In the genomic region with DNA sequence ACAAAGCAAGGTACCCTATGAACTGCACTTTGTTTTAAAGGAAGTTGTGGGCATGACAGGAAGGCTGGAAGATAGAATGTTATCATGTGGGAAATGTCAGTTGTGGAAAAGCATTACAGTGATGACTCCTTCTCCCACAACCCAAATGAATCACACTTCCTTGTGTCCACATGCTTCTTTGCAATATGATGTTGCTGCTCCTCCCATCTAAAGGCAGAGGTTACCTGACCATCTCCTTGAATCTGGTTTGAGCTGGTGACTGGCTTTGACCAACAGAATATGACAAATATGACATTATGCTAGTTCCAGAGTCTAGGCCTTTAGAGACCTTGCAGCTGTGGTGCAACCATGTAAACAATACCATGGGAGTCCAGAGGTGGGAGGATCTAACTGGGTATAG, we compare ENCODE assay signal across 16 cellular contexts. TPM values are rescaled to one million over a fixed set of nuclear protein-coding genes. Genes with fewer than 3 reads are reported as not detected.
DNase-seq lines count a peak whose midpoint lies in the region; ATAC-seq and TF ChIP-seq lines count a peak whose summit lies in the region.
"Had no signal": no experiment of that assay in that cellular context is flagged by ENCODE, and none has a peak within 500 bp of the region (broad histone marks: within the 10 kb centered on the region; RNA-seq: fewer than 3 reads in every experiment).

No MANE protein-coding gene starts in this region.

- ATAC-seq in DND-41 (ENCODE audit: insufficient read depth, low read depth): peak; percentile 31; the same call in 1 of the 3 replicates
- no peak for ATAC-seq in activated B cell treated with CpG ODN at 0.5 μM for 24 hours (ENCODE audit: low read depth)
- ATAC-seq in HG03159 (IDR thresholded peaks at IDR 0.05; ENCODE audit: unreplicated experiment): no peak
- ATAC-seq in activated CD4-positive, CD25-positive, alpha-beta regulatory T cell treated with anti-CD3 and anti-CD28 coated beads, Interleukin-2, amount 50 U/mL, for 24 hours: no peak
- no peak for ATAC-seq in HG03439 (IDR thresholded peaks at IDR 0.05; ENCODE audit: unreplicated experiment)
- ATAC-seq: CD8-positive, alpha-beta T cell had no signal

- H3K4me2 ChIP-seq in DND-41 (ENCODE audit: insufficient read depth, low read length): no peak overlapping the region

- POLR2A ChIA-PET in activated B cell treated with CpG ODN at 0.5 μM for 24 hours (lab: Charles Lee): interaction anchor here (0.6 to 6.3 kb wide), 4 partner anchors 11 to 15 kb away, joined by 3 to 147 read pairs (median 6); a partner anchor contains a TSS

- H3K36me3 ChIP-seq in DND-41 (ENCODE audit: insufficient read depth, low read length): no peaks in the 10 kb centered on the region
- no peaks in the 10 kb centered on the region for H3K36me3 ChIP-seq in esophagus squamous epithelium
- H3K36me3 ChIP-seq: stomach had no signal

- no peak overlapping the region for H3K9ac ChIP-seq in DND-41 (ENCODE audit: low read depth, low read length)

- no peak overlapping the region for H2AFZ ChIP-seq in DND-41 (ENCODE audit: low read depth, low read length)

- H3K4me1 ChIP-seq in DND-41 (ENCODE audit: insufficient read depth, low read length): peaks cover 18% of the 10 kb centered on the region
- H3K4me1 ChIP-seq in esophagus squamous epithelium: no peaks in the 10 kb centered on the region
- H3K4me1 ChIP-seq: stomach had no signal

- H3K27ac ChIP-seq in DND-41 (ENCODE audit: low read length): peak overlapping the region; percentile 43
- H3K27ac ChIP-seq in esophagus squamous epithelium: no peak overlapping the region
- H3K27ac ChIP-seq: stomach had no signal

- TF ChIP-seq POLR2A in esophagus squamous epithelium (IDR thresholded peaks at IDR 0.05): no peak

- peak overlapping the region; percentile 25 for H3K27ac Mint-ChIP-seq in activated B cell treated with CpG ODN at 0.5 μM for 24 hours
- H3K27ac Mint-ChIP-seq: activated CD4-positive, alpha-beta memory T cell treated with anti-CD3 and anti-CD28 coated beads, Interleukin-2, amount 10 ng/mL, durations not matched to agents 7 days and 5 days; activated naive CD8-positive, alpha-beta T cell treated with anti-CD3 and anti-CD28 coated beads, Interleukin-2, amount 10 ng/mL, durations not matched to agents 7 days and 5 days; CD8-positive, alpha-beta T cell had no signal

- no peaks in the 10 kb centered on the region for H3K27me3 Mint-ChIP-seq in activated B cell treated with CpG ODN at 0.5 μM for 24 hours
- H3K27me3 Mint-ChIP-seq: activated CD4-positive, alpha-beta memory T cell treated with anti-CD3 and anti-CD28 coated beads, Interleukin-2, amount 10 ng/mL, durations not matched to agents 7 days and 5 days; activated naive CD8-positive, alpha-beta T cell treated with anti-CD3 and anti-CD28 coated beads, Interleukin-2, amount 10 ng/mL, durations not matched to agents 7 days and 5 days had no signal

- no peaks in the 10 kb centered on the region for H3K36me3 Mint-ChIP-seq in activated B cell treated with CpG ODN at 0.5 μM for 24 hours (ENCODE audit: low read depth)
- H3K36me3 Mint-ChIP-seq: CD8-positive, alpha-beta T cell had no signal

- no peaks in the 10 kb centered on the region for H3K79me2 ChIP-seq in DND-41 (ENCODE audit: insufficient read depth, low read length)

- no peak overlapping the region for H3K4me3 ChIP-seq in DND-41 (ENCODE audit: low read depth in 1 of 2, low read length in 2 of 2)
- H3K4me3 ChIP-seq in esophagus squamous epithelium: no peak overlapping the region
- H3K4me3 ChIP-seq: stomach had no signal

- no peak for DNase-seq in DND-41
- DNase-seq in HT1080 (ENCODE audit: low read depth): peak; percentile 97
- DNase-seq in activated B cell treated with CpG ODN at 0.5 μM for 24 hours: no peak
- peak; percentile 78 for DNase-seq in iris pigment epithelial cell (ENCODE audit: low read depth)
- no peak for DNase-seq in esophagus squamous epithelium (lab: John Stamatoyannopoulos, UW)
- DNase-seq: activated CD4-positive, alpha-beta memory T cell treated with anti-CD3 and anti-CD28 coated beads, Interleukin-2, amount 10 ng/mL, durations not matched to agents 7 days and 5 days; activated naive CD8-positive, alpha-beta T cell treated with anti-CD3 and anti-CD28 coated beads, Interleukin-2, amount 10 ng/mL, durations not matched to agents 7 days and 5 days; CD8-positive, alpha-beta T cell; effector CD4-positive, alpha-beta T cell; NCI-H1436 treated with DMSO at 0.1 percent for 48 hours; NCI-H82; stimulated activated CD4-positive, alpha-beta T cell treated with anti-CD3 and anti-CD28 coated beads, Interleukin-4, amount 100 ng/mL, for 4 hours; stomach had no signal

- TF ChIP-seq CTCF in DND-41 (IDR thresholded peaks at IDR 0.05; ENCODE audit: borderline replicate concordance, extremely low read depth, low read length, poor library complexity, severe bottlenecking) (no peak), activated B cell treated with CpG ODN at 0.5 μM for 24 hours (IDR thresholded peaks at IDR 0.05) (no peak), esophagus squamous epithelium (IDR thresholded peaks at IDR 0.05) (no peak)

- no peak overlapping the region for H3K4me3 Mint-ChIP-seq in activated B cell treated with CpG ODN at 0.5 μM for 24 hours
- H3K4me3 Mint-ChIP-seq: activated CD4-positive, alpha-beta memory T cell treated with anti-CD3 and anti-CD28 coated beads, Interleukin-2, amount 10 ng/mL, durations not matched to agents 7 days and 5 days; activated naive CD8-positive, alpha-beta T cell treated with anti-CD3 and anti-CD28 coated beads, Interleukin-2, amount 10 ng/mL, durations not matched to agents 7 days and 5 days; CD8-positive, alpha-beta T cell had no signal

- H3K9me3 ChIP-seq in DND-41 (ENCODE audit: insufficient read depth, low read length, severe bottlenecking): no peaks in the 10 kb centered on the region
- no peaks in the 10 kb centered on the region for H3K9me3 ChIP-seq in esophagus squamous epithelium
- H3K9me3 ChIP-seq: stomach had no signal

- no peaks in the 10 kb centered on the region for H3K27me3 ChIP-seq in DND-41 (ENCODE audit: insufficient read depth, low read length, poor library complexity)
- H3K27me3 ChIP-seq in esophagus squamous epithelium: no peaks in the 10 kb centered on the region
- H3K27me3 ChIP-seq: stomach had no signal

- CTCF ChIA-PET in activated B cell treated with CpG ODN at 0.5 μM for 24 hours (lab: Charles Lee): no interaction called here

- H4K20me1 ChIP-seq in DND-41 (ENCODE audit: insufficient read depth, low read length): no peaks in the 10 kb centered on the region

- intact Hi-C loops in activated B cell treated with CpG ODN at 0.5 μM for 24 hours (cut with micrococcal nuclease) (no loop called here), esophagus squamous epithelium (cut with DNase I) (no loop called here)

- H3K9me3 Mint-ChIP-seq in activated B cell treated with CpG ODN at 0.5 μM for 24 hours: no peaks in the 10 kb centered on the region
- H3K9me3 Mint-ChIP-seq: CD8-positive, alpha-beta T cell had no signal

- peaks cover 22% of the 10 kb centered on the region for H3K4me1 Mint-ChIP-seq in activated B cell treated with CpG ODN at 0.5 μM for 24 hours

RNA-seq across cellular contexts. Expression of a gene that starts 12.7 kb away (rescaled TPM):
- 39.2 and 48.1 TPM in 2 replicates for total RNA-seq in HT1080 (2014; rRNA removed; shearing (Covaris generic))
- 29.3 and 30.0 TPM in 2 replicates for polyA plus RNA-seq in HT1080 (2015; cell fraction: cytosol; rRNA removed)
- polyA plus RNA-seq in HT1080 (2015; cell fraction: nucleus; rRNA removed): 326 and 328 TPM in 2 replicates
- 69.6 and 86.0 TPM in 2 replicates for total RNA-seq in activated B cell treated with CpG ODN at 0.5 μM for 24 hours
- 10 to 100 TPM; 13.8 to 50.3 (median 23.9) TPM for total RNA-seq in esophagus squamous epithelium

Comparison
In these comparisons a context has a peak if more than half of its experiments do, and no peak if none do; other contexts are left out.
1. DNase-seq: peak in HT1080 (single experiment) and iris pigment epithelial cell (single experiment); none in DND-41 (single experiment), activated B cell treated with CpG ODN at 0.5 μM for 24 hours (single experiment) and esophagus squamous epithelium (single experiment).